ENCODE assay signal across 8 cellular contexts in the genomic region with DNA sequence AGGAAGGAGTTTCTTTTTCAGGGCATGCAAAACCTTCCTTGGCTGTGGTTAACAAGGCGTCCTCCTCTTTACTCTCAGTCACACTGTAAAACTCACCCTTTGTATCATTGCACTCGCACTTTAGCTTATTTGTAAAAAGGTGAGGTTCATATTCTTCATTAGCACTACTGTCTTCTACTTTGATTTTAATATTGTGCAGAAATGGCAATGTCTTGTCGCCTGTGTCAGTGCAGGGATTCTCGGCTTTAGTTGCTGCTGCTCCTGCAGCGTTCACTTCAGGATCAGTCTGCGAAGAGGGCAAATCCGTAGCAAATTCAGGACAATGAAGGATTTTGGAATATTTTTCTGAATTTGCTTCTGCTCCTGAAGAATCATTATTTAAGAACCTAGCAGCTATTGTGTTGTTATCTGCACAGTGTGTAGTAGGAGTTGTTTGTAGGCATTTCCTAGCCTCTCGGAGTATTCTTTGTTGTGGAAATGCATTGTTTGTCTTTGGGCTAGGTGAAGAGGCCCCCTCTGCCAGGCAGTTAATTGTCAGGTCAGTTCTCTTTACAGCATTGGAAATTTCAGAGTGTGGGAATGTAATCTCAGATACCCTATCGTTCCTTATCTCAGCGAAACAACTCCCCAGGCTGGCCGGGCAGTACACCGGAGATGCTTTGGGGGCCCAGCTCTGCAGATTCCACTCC. TPM values are rescaled to one million over a fixed set of nuclear protein-coding genes. Genes with fewer than 3 reads are reported as not detected.
A peak's percentile ranks its signal among the peaks of the same experiment; 100 is the strongest.
DNase-seq lines count a peak whose midpoint lies in the region; ATAC-seq and TF ChIP-seq lines count a peak whose summit lies in the region.

No MANE protein-coding gene starts in this region.

- no peaks in the 10 kb centered on the region for H3K9me3 ChIP-seq in CD4-positive, alpha-beta memory T cell (ENCODE audit: control insufficient read depth in 1 of 2, low read length in 2 of 2)
- H3K9me3 ChIP-seq in PC-9 (ENCODE audit: insufficient read depth, low read depth) (no peaks in the 10 kb centered on the region), osteoblast (ENCODE audit: low read depth, low read length) (no peaks in the 10 kb centered on the region)

- ATAC-seq in HG03432 (IDR thresholded peaks at IDR 0.05; ENCODE audit: unreplicated experiment): no peak

- H3K79me2 ChIP-seq in PC-9 (ENCODE audit: low read depth) (no peaks in the 10 kb centered on the region), osteoblast (ENCODE audit: insufficient read depth, low read length) (no peaks in the 10 kb centered on the region)

- peaks cover 37% of the 10 kb centered on the region for H3K4me1 ChIP-seq in CD4-positive, alpha-beta memory T cell (ENCODE audit: insufficient read depth, low read length)
- H3K4me1 ChIP-seq in PC-9 (replicated peaks; ENCODE audit: insufficient read depth) (peaks cover 26% of the 10 kb centered on the region), osteoblast (ENCODE audit: insufficient read depth, low read length) (peaks cover 13% of the 10 kb centered on the region)

- no TSS peak for BruUV-seq in PC-9 (replicated peaks; lab: Mats Ljungman, UMichigan)

- peak overlapping the region; percentile 95 for H3K4me2 ChIP-seq in PC-9
- H3K4me2 ChIP-seq in osteoblast (ENCODE audit: insufficient read depth, low read length): peak overlapping the region; percentile 87

- peak overlapping the region in 2 of 7 donors; percentile 41 to 77 for H3K27ac Mint-ChIP-seq in CD4-positive, alpha-beta memory T cell

- peak overlapping the region; percentile 85 for H2AFZ ChIP-seq in PC-9
- H2AFZ ChIP-seq in osteoblast (ENCODE audit: low read length): peak overlapping the region; percentile 89

- H3K27ac ChIP-seq in CD4-positive, alpha-beta memory T cell (ENCODE audit: low read depth, low read length): no peak overlapping the region
- H3K27ac ChIP-seq in PC-9: no peak overlapping the region
- H3K27ac ChIP-seq in osteoblast (ENCODE audit: low read depth, low read length): no peak overlapping the region

- POLR2A ChIA-PET in CD4-positive, alpha-beta memory T cell (lab: Charles Lee; ENCODE audit: partially characterized antibody): interaction anchor here (0.8 to 3.1 kb wide), 4 partner anchors 11 to 487 kb away, joined by 3 to 28 read pairs (median 8); partner anchors contain the start of genes DNAJC1 and SKIDA1
- POLR2A ChIA-PET in PC-9 (lab: Charles Lee; ENCODE audit: unreplicated experiment): interaction anchor here (0.6 kb wide), 2 partner anchors 9 to 10 kb away, joined by 3 to 8 read pairs; no protein-coding TSS in a partner anchor

- intact Hi-C loops in CD4-positive, alpha-beta memory T cell (cut with micrococcal nuclease): no loop called here
- intact Hi-C loops in PC-9 (cut with micrococcal nuclease; ENCODE audit: unreplicated experiment): loop anchor here (2.0 to 10.0 kb wide), 4 partner anchors 19 to 1919 kb away; partner anchors contain the start of gene OTUD1

- H3K9me2 ChIP-seq in PC-9 (ENCODE audit: insufficient read depth): no peaks in the 10 kb centered on the region

- peak overlapping the region; percentile 53 to 85 (median 68) for H3K4me3 Mint-ChIP-seq in CD4-positive, alpha-beta memory T cell

- peaks cover 10% of the 10 kb centered on the region; the same call in 1 of the 2 replicates for H3F3A ChIP-seq in PC-9 (ENCODE audit: insufficient read depth, low read depth)

- H3K27me3 ChIP-seq in CD4-positive, alpha-beta memory T cell (ENCODE audit: insufficient read depth, low read length): peaks cover 72% of the 10 kb centered on the region
- H3K27me3 ChIP-seq in PC-9 (ENCODE audit: insufficient read depth, low read depth) (no peaks in the 10 kb centered on the region), osteoblast (ENCODE audit: insufficient read depth, low read length) (no peaks in the 10 kb centered on the region)

- no peaks in the 10 kb centered on the region for H4K20me1 ChIP-seq in PC-9 (ENCODE audit: insufficient read depth)
- H4K20me1 ChIP-seq in osteoblast (ENCODE audit: insufficient read depth, low read length): no peaks in the 10 kb centered on the region

- H3K36me3 ChIP-seq in CD4-positive, alpha-beta memory T cell (ENCODE audit: insufficient read depth, low read length): no peaks in the 10 kb centered on the region
- H3K36me3 ChIP-seq in PC-9 (ENCODE audit: low read depth): no peaks in the 10 kb centered on the region
- H3K36me3 ChIP-seq in osteoblast (ENCODE audit: insufficient read depth, low read length): no peaks in the 10 kb centered on the region

- no peak for DNase-seq in CD4-positive, alpha-beta memory T cell
- DNase-seq in PC-9 (no peak), epithelial cell of proximal tubule (ENCODE audit: low read depth) (no peak), osteoblast (ENCODE audit: insufficient read length, low spot score, missing footprints) (no peak), NCI-H2081 (lab: John Stamatoyannopoulos, UW) (no peak), NCI-H128 (lab: John Stamatoyannopoulos, UW; ENCODE audit: unreplicated experiment) (no peak)
- no peak for DNase-seq in stimulated activated CD4-positive, alpha-beta T cell treated with anti-CD3 and anti-CD28 coated beads, Interleukin-4, amount 100 ng/mL, for 24 hours

- TF ChIP-seq CTCF in PC-9 (conservative IDR thresholded peaks at IDR 0.05) (no peak), epithelial cell of proximal tubule (conservative IDR thresholded peaks at IDR 0.05; ENCODE audit: low read depth, low read length) (no peak), osteoblast (IDR thresholded peaks at IDR 0.05; ENCODE audit: extremely low read depth, low read depth, low read length) (no peak)

- H3K27me3 Mint-ChIP-seq in CD4-positive, alpha-beta memory T cell: peaks cover 60 to 73% of the 10 kb centered on the region in 2 donors

- CTCF ChIA-PET in CD4-positive, alpha-beta memory T cell (lab: Charles Lee; ENCODE audit: partially characterized antibody): interaction anchor here (0.8 to 1.1 kb wide), 2 partner anchors 18 to 20 kb away, joined by 4 read pairs; no protein-coding TSS in a partner anchor
- CTCF ChIA-PET in PC-9 (lab: Charles Lee): interaction anchor here (1.2 kb wide), 1 partner anchor 19 kb away, joined by 4 read pairs; no protein-coding TSS in a partner anchor

- H3K36me3 Mint-ChIP-seq in CD4-positive, alpha-beta memory T cell: no peaks in the 10 kb centered on the region

- no peak overlapping the region for H3K4me3 ChIP-seq in CD4-positive, alpha-beta memory T cell (ENCODE audit: low read length in 2 of 2)
- H3K4me3 ChIP-seq in PC-9 (peak overlapping the region; percentile 66; the same call in 1 of the 2 replicates), epithelial cell of proximal tubule (ENCODE audit: low read depth, low read length) (peak overlapping the region; percentile 69), osteoblast (ENCODE audit: insufficient read depth, low read length) (peak overlapping the region; percentile 74)

- peaks cover 0 to 9% (median 0%) of the 10 kb centered on the region in 8 donors for H3K9me3 Mint-ChIP-seq in CD4-positive, alpha-beta memory T cell

- H3K4me1 Mint-ChIP-seq in CD4-positive, alpha-beta memory T cell: peaks cover 23 to 46% (median 32%) of the 10 kb centered on the region in 4 donors

RNA-seq across cellular contexts. Expression of gene SKIDA1, which starts 9.8 kb away (rescaled TPM):
- under 1 TPM; 0.39 to 0.73 TPM for total RNA-seq in CD4-positive, alpha-beta memory T cell
- under 1 TPM; 0.13 to 0.94 TPM for polyA plus RNA-seq in CD4-positive, alpha-beta memory T cell
- total RNA-seq in PC-9 (2021): 0.65 and 1.1 TPM in 2 replicates
- 0.52 and 1.4 TPM in 2 replicates for total RNA-seq in epithelial cell of proximal tubule
- 0.29 and 0.36 TPM in 2 replicates for total RNA-seq in osteoblast

RNA-seq across cellular contexts. Expression of gene MLLT10, which starts 18.3 kb away (rescaled TPM):
- 10 to 100 TPM; 64.6 to 73.4 TPM for total RNA-seq in CD4-positive, alpha-beta memory T cell
- 1 to 10 TPM; 5.2 to 8.5 TPM for polyA plus RNA-seq in CD4-positive, alpha-beta memory T cell
- total RNA-seq in PC-9 (2021) (39.6 and 48.4 TPM in 2 replicates), epithelial cell of proximal tubule (15.5 and 15.8 TPM in 2 replicates), osteoblast (37.6 and 44.8 TPM in 2 replicates)

Comparison
In these comparisons a context has a peak if more than half of its experiments do, and no peak if none do; other contexts are left out.
1. H3K4me3 ChIP-seq: peak in PC-9 (single experiment), epithelial cell of proximal tubule (single experiment) and osteoblast (single experiment); none in CD4-positive, alpha-beta memory T cell (0 of 2).